8 cellular contexts compared by ENCODE assay signal in genomic region chr14:89681086-89682018, GRCh38.
DNase-seq lines count a peak whose midpoint lies in the region; ATAC-seq and TF ChIP-seq lines count a peak whose summit lies in the region.

No MANE protein-coding gene starts in this region.

- H3K27ac ChIP-seq in mammary epithelial cell (ENCODE audit: insufficient read depth, low read depth, low read length), result no peak overlapping the region

- H4K20me1 ChIP-seq in Loucy (ENCODE audit: insufficient read depth, low read length, poor library complexity, severe bottlenecking) (no peaks in the 10 kb centered on the region), mammary epithelial cell (ENCODE audit: insufficient read depth, low read length) (no peaks in the 10 kb centered on the region)

- H3K9me3 Mint-ChIP-seq in activated naive CD8-positive, alpha-beta T cell treated with anti-CD3 and anti-CD28 coated beads for 36 hours, result peaks cover 26% of the 10 kb centered on the region
- peaks cover 40% of the 10 kb centered on the region for H3K9me3 Mint-ChIP-seq in WTC11

- DNase-seq in EH (ENCODE audit: low read depth) (peak; percentile 16), WTC11 (ENCODE audit: low spot score) (no peak), mammary epithelial cell (no peak), NCI-H2171 treated with DMSO at 0.1 percent for 48 hours (lab: John Stamatoyannopoulos, UW) (no peak)
- peak; percentile 70 for DNase-seq in activated naive CD8-positive, alpha-beta T cell treated with anti-CD3 and anti-CD28 coated beads for 36 hours
- DNase-seq in stimulated activated CD4-positive, alpha-beta T cell treated with anti-CD3 and anti-CD28 coated beads, Interleukin-2, amount 100 ng/mL, for 24 hours, result peak; percentile 71 to 73

- H2AFZ ChIP-seq in Loucy (ENCODE audit: low read length) (no peak overlapping the region), mammary epithelial cell (ENCODE audit: low read depth, low read length) (no peak overlapping the region)

- H3K4me1 ChIP-seq in Loucy (ENCODE audit: insufficient read depth, low read length, poor library complexity, severe bottlenecking) (peaks cover 10% of the 10 kb centered on the region), mammary epithelial cell (ENCODE audit: insufficient read depth, low read length) (no peaks in the 10 kb centered on the region)

- intact Hi-C loops in mammary epithelial cell (cut with micrococcal nuclease), result no loop called here

- peaks cover 40% of the 10 kb centered on the region for H3K4me1 Mint-ChIP-seq in activated naive CD8-positive, alpha-beta T cell treated with anti-CD3 and anti-CD28 coated beads for 36 hours
- no peaks in the 10 kb centered on the region for H3K4me1 Mint-ChIP-seq in WTC11

- ATAC-seq in GM21529 (IDR thresholded peaks at IDR 0.05; ENCODE audit: unreplicated experiment) (peak; percentile 92), WTC11 (no peak)

- TF ChIP-seq CTCF in Loucy (conservative IDR thresholded peaks at IDR 0.05; ENCODE audit: low read length), result no peak
- TF ChIP-seq CTCF in WTC11 (IDR thresholded peaks at IDR 0.05), result no peak
- TF ChIP-seq CTCF in mammary epithelial cell (conservative IDR thresholded peaks at IDR 0.05 in 1 of 2, IDR thresholded peaks at IDR 0.05 in 1 of 2; ENCODE audit: extremely low read depth in 1 of 2, insufficient read depth in 1 of 2, low read depth in 1 of 2, low read length in 2 of 2), result no peak

- dilution Hi-C loops in mammary epithelial cell (cut with HindIII; ENCODE audit: low sequenced_read_pairs), result no loop called here

- CTCF ChIA-PET in WTC11 (lab: Charles Lee), result no interaction called here
- CTCF ChIA-PET in mammary epithelial cell (lab: Charles Lee; ENCODE audit: low non-redundant PET), result interaction anchor here (0.6 kb wide), 1 partner anchor 9 kb away, joined by 4 read pairs; no protein-coding TSS in a partner anchor

- no peaks in the 10 kb centered on the region for H3K27me3 Mint-ChIP-seq in activated naive CD8-positive, alpha-beta T cell treated with anti-CD3 and anti-CD28 coated beads for 36 hours
- H3K27me3 Mint-ChIP-seq in WTC11 (ENCODE audit: low read depth), result peaks cover 17% of the 10 kb centered on the region

- H3K9me3 ChIP-seq in Loucy (ENCODE audit: insufficient read depth, low read depth, low read length) (peaks cover 9% of the 10 kb centered on the region; the same call in 1 of the 2 replicates), mammary epithelial cell (replicated peaks; ENCODE audit: insufficient read depth, low read length) (no peaks in the 10 kb centered on the region)

- WGBS in mammary epithelial cell (ENCODE audit: low coverage, missing lambda C conversion rate), result 72% methylated on average over 9 of the region's 9 CpGs

- no peaks in the 10 kb centered on the region for H3K9me2 ChIP-seq in Loucy (replicated peaks; ENCODE audit: low read depth, low read length)

- H3F3A ChIP-seq in Loucy (ENCODE audit: low read depth), result no peaks in the 10 kb centered on the region

- H3K36me3 ChIP-seq in Loucy (ENCODE audit: insufficient read depth, low read length) (no peaks in the 10 kb centered on the region), mammary epithelial cell (ENCODE audit: insufficient read depth, low read length) (no peaks in the 10 kb centered on the region)

- POLR2A ChIA-PET in WTC11 (lab: Charles Lee), result no interaction called here

- H3K4me3 Mint-ChIP-seq in activated naive CD8-positive, alpha-beta T cell treated with anti-CD3 and anti-CD28 coated beads for 36 hours, result peak overlapping the region; percentile 62
- no peak overlapping the region for H3K4me3 Mint-ChIP-seq in WTC11

- H3K27me3 ChIP-seq in Loucy (ENCODE audit: insufficient read depth, low read length, poor library complexity, severe bottlenecking) (no peaks in the 10 kb centered on the region), mammary epithelial cell (ENCODE audit: insufficient read depth, low read length) (no peaks in the 10 kb centered on the region)

- H3K9ac ChIP-seq in Loucy (ENCODE audit: low read depth, low read length, poor library complexity, severe bottlenecking) (no peak overlapping the region), mammary epithelial cell (ENCODE audit: insufficient read depth, low read length) (no peak overlapping the region)

- peak overlapping the region; percentile 96 for H3K27ac Mint-ChIP-seq in activated naive CD8-positive, alpha-beta T cell treated with anti-CD3 and anti-CD28 coated beads for 36 hours
- no peak overlapping the region for H3K27ac Mint-ChIP-seq in WTC11

- H3K4me3 ChIP-seq in Loucy (ENCODE audit: low read length, poor library complexity, severe bottlenecking) (no peak overlapping the region), mammary epithelial cell (replicated peaks in 1 of 3; ENCODE audit: insufficient read depth in 1 of 3, low read depth in 2 of 3, low read length in 3 of 3) (no peak overlapping the region)

- BruUV-seq in mammary epithelial cell (replicated peaks; lab: Mats Ljungman, UMichigan), result no TSS peak

- H3K36me3 Mint-ChIP-seq in activated naive CD8-positive, alpha-beta T cell treated with anti-CD3 and anti-CD28 coated beads for 36 hours, result peaks cover 34% of the 10 kb centered on the region
- H3K36me3 Mint-ChIP-seq in WTC11, result peaks cover 26% of the 10 kb centered on the region

- H3K4me2 ChIP-seq in Loucy (ENCODE audit: low read depth, low read length, poor library complexity, severe bottlenecking) (peak overlapping the region; percentile 35), mammary epithelial cell (ENCODE audit: insufficient read depth, low read depth, low read length) (no peak overlapping the region)

- H3K79me2 ChIP-seq in Loucy (ENCODE audit: insufficient read depth, low read length) (no peaks in the 10 kb centered on the region), mammary epithelial cell (ENCODE audit: insufficient read depth, low read length) (no peaks in the 10 kb centered on the region)

- in situ Hi-C loops in mammary epithelial cell (cut with MboI; ENCODE audit: low sequenced_read_pairs in 2 of 2), result no loop called here

TF ChIP-seq in WTC11, 78 proteins besides CTCF, POLR2A, EP300 and RAD21 (continues in another document):
- TF ChIP-seq, protein P1, sequence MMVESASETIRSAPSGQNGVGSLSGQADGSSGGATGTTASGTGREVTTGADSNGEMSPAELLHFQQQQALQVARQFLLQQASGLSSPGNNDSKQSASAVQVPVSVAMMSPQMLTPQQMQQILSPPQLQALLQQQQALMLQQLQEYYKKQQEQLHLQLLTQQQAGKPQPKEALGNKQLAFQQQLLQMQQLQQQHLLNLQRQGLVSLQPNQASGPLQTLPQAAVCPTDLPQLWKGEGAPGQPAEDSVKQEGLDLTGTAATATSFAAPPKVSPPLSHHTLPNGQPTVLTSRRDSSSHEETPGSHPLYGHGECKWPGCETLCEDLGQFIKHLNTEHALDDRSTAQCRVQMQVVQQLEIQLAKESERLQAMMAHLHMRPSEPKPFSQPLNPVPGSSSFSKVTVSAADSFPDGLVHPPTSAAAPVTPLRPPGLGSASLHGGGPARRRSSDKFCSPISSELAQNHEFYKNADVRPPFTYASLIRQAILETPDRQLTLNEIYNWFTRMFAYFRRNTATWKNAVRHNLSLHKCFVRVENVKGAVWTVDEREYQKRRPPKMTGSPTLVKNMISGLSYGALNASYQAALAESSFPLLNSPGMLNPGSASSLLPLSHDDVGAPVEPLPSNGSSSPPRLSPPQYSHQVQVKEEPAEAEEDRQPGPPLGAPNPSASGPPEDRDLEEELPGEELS (CRISPR knock-in tag; IDR thresholded peaks at IDR 0.05), result no peak
- TF ChIP-seq SOX15 (CRISPR knock-in tag; IDR thresholded peaks at IDR 0.05), result no peak
- TF ChIP-seq ZNF138 (CRISPR knock-in tag; conservative IDR thresholded peaks at IDR 0.05), result no peak
- no peak for TF ChIP-seq CREB1 (CRISPR knock-in tag; IDR thresholded peaks at IDR 0.05)
- no peak for TF ChIP-seq RELA (CRISPR knock-in tag; IDR thresholded peaks at IDR 0.05; ENCODE audit: borderline replicate concordance)
- no peak for TF ChIP-seq PRDM15 (CRISPR knock-in tag; IDR thresholded peaks at IDR 0.05)
- no peak for TF ChIP-seq ZNF263 (CRISPR knock-in tag; IDR thresholded peaks at IDR 0.05; ENCODE audit: low read depth)
- no peak for TF ChIP-seq ATF1 (CRISPR knock-in tag; IDR thresholded peaks at IDR 0.05)
- TF ChIP-seq MYBL2 (CRISPR knock-in tag; IDR thresholded peaks at IDR 0.05), result no peak
- no peak for TF ChIP-seq GTF2I (CRISPR knock-in tag; conservative IDR thresholded peaks at IDR 0.05)

Comparison
In these comparisons a context has a peak if more than half of its experiments do, and no peak if none do; other contexts are left out.
1. DNase-seq: peak in EH (single experiment), activated naive CD8-positive, alpha-beta T cell treated with anti-CD3 and anti-CD28 coated beads for 36 hours (single experiment) and stimulated activated CD4-positive, alpha-beta T cell treated with anti-CD3 and anti-CD28 coated beads, Interleukin-2, amount 100 ng/mL, for 24 hours (2 of 2); none in WTC11 (single experiment), mammary epithelial cell (single experiment) and NCI-H2171 treated with DMSO at 0.1 percent for 48 hours (single experiment).